1 cellular context compared by ENCODE assay signal in genomic region chr16:88619859-88620655, GRCh38.
TF ChIP-seq lines count a peak whose summit lies in the region.

No MANE protein-coding gene starts in this region.

TF ChIP-seq in WTC11, 78 proteins besides CTCF, POLR2A, EP300 and RAD21 (continued from another document):
- no peak for TF ChIP-seq AR (CRISPR knock-in tag; IDR thresholded peaks at IDR 0.05)
- no peak for TF ChIP-seq MXD4 (CRISPR knock-in tag; IDR thresholded peaks at IDR 0.05; ENCODE audit: borderline replicate concordance)
- TF ChIP-seq ZNF138 (CRISPR knock-in tag; conservative IDR thresholded peaks at IDR 0.05): no peak
- TF ChIP-seq STAT6 (CRISPR knock-in tag; conservative IDR thresholded peaks at IDR 0.05; ENCODE audit: low read depth): no peak
